21 cellular contexts compared by ENCODE assay signal in genomic region chr9:125378778-125379177, GRCh38.
"Had no signal": no experiment of that assay in that cellular context is flagged by ENCODE, and none has a peak within 500 bp of the region (broad histone marks: within the 10 kb centered on the region; RNA-seq: fewer than 3 reads in every experiment).

No MANE protein-coding gene starts in this region.

- H3K27me3 ChIP-seq: MG63 had no signal

- H3K4me3 ChIP-seq: MG63 had no signal

- H3K27ac ChIP-seq: HL-60 had no signal

- H3K9me3 ChIP-seq: MG63, SK-N-SH had no signal

- DNase-seq: Karpas-422, KG1, MG63, NCI-H1092, NCI-H1105 treated with DMSO at 0.1 percent for 48 hours, NCI-H1417 treated with DMSO at 0.1 percent for 48 hours, NCI-H146, NCI-H187, NCI-H2029, NCI-H2081 treated with DMSO at 0.1 percent for 48 hours, NCI-H2171, NCI-H226, NCI-H446, NCI-H510A, NCI-H524 treated with DMSO at 0.1 percent for 48 hours, NCI-H69, NCI-H774, RPMI8226, SHP77, SK-N-SH had no signal

- H3K36me3 ChIP-seq: MG63 had no signal
